ENCODE assay signal across 9 cellular contexts in genomic region chr15:65384505-65384894, GRCh38. TPM values are rescaled to one million over a fixed set of nuclear protein-coding genes. Genes with fewer than 3 reads are reported as not detected.
DNase-seq lines count a peak whose midpoint lies in the region; ATAC-seq and TF ChIP-seq lines count a peak whose summit lies in the region.
"Had no signal": no experiment of that assay in that cellular context is flagged by ENCODE, and none has a peak within 500 bp of the region (broad histone marks: within the 10 kb centered on the region; RNA-seq: fewer than 3 reads in every experiment).

No MANE protein-coding gene starts in this region.

- no peak for DNase-seq in activated naive CD4-positive, alpha-beta T cell treated with anti-CD3 and anti-CD28 coated beads for 36 hours
- DNase-seq in activated naive CD4-positive, alpha-beta T cell treated with anti-CD3 and anti-CD28 coated beads, Interleukin-2, amount 50 U/mL, for 16 hours: no peak
- no peak for DNase-seq in WTC11 (ENCODE audit: low spot score)
- no peak for DNase-seq in hepatocyte (ENCODE audit: low spot score)
- no peak for DNase-seq in thyroid gland
- DNase-seq in superior temporal gyrus (ENCODE audit: extremely low spot score): no peak
- DNase-seq in NCI-H2171 (lab: John Stamatoyannopoulos, UW): no peak

- no peaks in the 10 kb centered on the region for H3K27me3 ChIP-seq in hepatocyte
- H3K27me3 ChIP-seq in thyroid gland: no peaks in the 10 kb centered on the region

- H3K4me2 ChIP-seq in hepatocyte: peak overlapping the region; percentile 67

- no peaks in the 10 kb centered on the region for H3K36me3 ChIP-seq in hepatocyte (replicated peaks; ENCODE audit: insufficient read depth, low read depth)
- no peaks in the 10 kb centered on the region for H3K36me3 ChIP-seq in thyroid gland

- no peaks in the 10 kb centered on the region for H3K79me2 ChIP-seq in hepatocyte

- TF ChIP-seq CTCF in WTC11 (IDR thresholded peaks at IDR 0.05) (no peak), hepatocyte (IDR thresholded peaks at IDR 0.05; ENCODE audit: poor library complexity) (no peak), thyroid gland (IDR thresholded peaks at IDR 0.05) (no peak)

- no peaks in the 10 kb centered on the region for H3K36me3 Mint-ChIP-seq in activated naive CD4-positive, alpha-beta T cell treated with anti-CD3 and anti-CD28 coated beads for 36 hours (ENCODE audit: low read depth)
- H3K36me3 Mint-ChIP-seq in WTC11: peaks cover 10% of the 10 kb centered on the region; the same call in 1 of the 2 replicates

- no peak for TF ChIP-seq POLR2A in thyroid gland (IDR thresholded peaks at IDR 0.05)

- intact Hi-C loops in activated naive CD4-positive, alpha-beta T cell treated with anti-CD3 and anti-CD28 coated beads for 36 hours (cut with micrococcal nuclease): loop anchor here (2.0 kb wide), 1 partner anchor 200 kb away; the partner anchor contains the start of gene CLPX
- intact Hi-C loops in thyroid gland (cut with DNase I): loop anchor here (2.0 kb wide), 1 partner anchor 68 kb away; no protein-coding TSS in a partner anchor

- CTCF ChIA-PET in activated naive CD4-positive, alpha-beta T cell treated with anti-CD3 and anti-CD28 coated beads for 36 hours (lab: Charles Lee): interaction anchor here (0.6 to 3.3 kb wide), 19 partner anchors 8 to 1683 kb away, joined by 3 to 96 read pairs (median 6); partner anchors contain the start of gene RNU5B-1
- CTCF ChIA-PET in WTC11 (lab: Charles Lee): interaction anchor here (0.5 to 9.4 kb wide), 32 partner anchors 8 to 332 kb away, joined by 3 to 175 read pairs (median 6); partner anchors contain the start of genes CLPX, HACD3, PARP16 and RNU5B-1

- no peak overlapping the region for H3K4me3 ChIP-seq in hepatocyte
- no peak overlapping the region for H3K4me3 ChIP-seq in thyroid gland (replicated peaks in 1 of 3)

- 75% methylated on average over 4 of the region's 4 CpGs for WGBS in hepatocyte (ENCODE audit: low lambda C conversion rate, missing lambda C conversion rate)
- 57 to 62% methylated on average over 4 of the region's 4 CpGs for WGBS in thyroid gland, 2 donors

- H3K4me3 Mint-ChIP-seq in activated naive CD4-positive, alpha-beta T cell treated with anti-CD3 and anti-CD28 coated beads for 36 hours: peak overlapping the region; percentile 83
- peak overlapping the region; percentile 60; the same call in 1 of the 2 replicates for H3K4me3 Mint-ChIP-seq in WTC11

- H3K27ac Mint-ChIP-seq in activated naive CD4-positive, alpha-beta T cell treated with anti-CD3 and anti-CD28 coated beads for 36 hours: no peak overlapping the region
- no peak overlapping the region for H3K27ac Mint-ChIP-seq in WTC11

- ATAC-seq in WTC11 (peak; percentile 1; the same call in 1 of the 2 replicates), GM19023 (IDR thresholded peaks at IDR 0.05; ENCODE audit: unreplicated experiment) (no peak)

- H3K4me1 ChIP-seq in hepatocyte (ENCODE audit: insufficient read depth): peaks cover 6% of the 10 kb centered on the region
- peaks cover 9 to 16% of the 10 kb centered on the region in 2 donors for H3K4me1 ChIP-seq in thyroid gland

- no peaks in the 10 kb centered on the region for H3K9me2 ChIP-seq in hepatocyte (replicated peaks; ENCODE audit: insufficient read depth)

- POLR2A ChIA-PET in WTC11 (lab: Charles Lee): interaction anchor here (0.6 to 1.1 kb wide), 4 partner anchors 16 to 80 kb away, joined by 3 to 5 read pairs (median 4); partner anchors contain the start of gene RNU5B-1

- no peak overlapping the region for H2AFZ ChIP-seq in hepatocyte

- H3K9me3 ChIP-seq in hepatocyte (ENCODE audit: low read depth): no peaks in the 10 kb centered on the region
- H3K9me3 ChIP-seq in thyroid gland: no peaks in the 10 kb centered on the region

- H3K27me3 Mint-ChIP-seq in activated naive CD4-positive, alpha-beta T cell treated with anti-CD3 and anti-CD28 coated beads for 36 hours (ENCODE audit: low read depth): peaks cover 11% of the 10 kb centered on the region
- H3K27me3 Mint-ChIP-seq in WTC11 (ENCODE audit: low read depth): peaks cover 8% of the 10 kb centered on the region

- H3K4me1 Mint-ChIP-seq in activated naive CD4-positive, alpha-beta T cell treated with anti-CD3 and anti-CD28 coated beads for 36 hours (ENCODE audit: low read depth): peaks cover 11% of the 10 kb centered on the region
- H3K4me1 Mint-ChIP-seq in WTC11: peaks cover 27% of the 10 kb centered on the region

- no peaks in the 10 kb centered on the region for H4K20me1 ChIP-seq in hepatocyte (ENCODE audit: insufficient read depth, poor library complexity, severe bottlenecking)

- H3K27ac ChIP-seq in hepatocyte (no peak overlapping the region), thyroid gland (peak overlapping the region in 2 of 3 donors; percentile 16 to 38)

- H3K9me3 Mint-ChIP-seq in activated naive CD4-positive, alpha-beta T cell treated with anti-CD3 and anti-CD28 coated beads for 36 hours: no peaks in the 10 kb centered on the region
- no peaks in the 10 kb centered on the region for H3K9me3 Mint-ChIP-seq in WTC11

TF ChIP-seq in WTC11, 78 proteins besides CTCF, POLR2A, EP300 and RAD21 (continues in another document):
- TF ChIP-seq JUN (CRISPR knock-in tag; IDR thresholded peaks at IDR 0.05) (no peak), ATF3 (CRISPR knock-in tag; conservative IDR thresholded peaks at IDR 0.05) (no peak), FOXK1 (CRISPR knock-in tag; IDR thresholded peaks at IDR 0.05) (no peak), RORB (CRISPR knock-in tag; IDR thresholded peaks at IDR 0.05) (no peak), MLX (CRISPR knock-in tag; IDR thresholded peaks at IDR 0.05) (no peak), ZMAT4 (CRISPR knock-in tag; IDR thresholded peaks at IDR 0.05) (no peak), OVOL2 (CRISPR knock-in tag; IDR thresholded peaks at IDR 0.05; ENCODE audit: borderline replicate concordance) (no peak), ZNF232 (CRISPR knock-in tag; IDR thresholded peaks at IDR 0.05) (no peak), MYBL2 (CRISPR knock-in tag; IDR thresholded peaks at IDR 0.05) (no peak), IRF1 (CRISPR knock-in tag; IDR thresholded peaks at IDR 0.05) (no peak), ZNF671 (CRISPR knock-in tag; IDR thresholded peaks at IDR 0.05) (no peak), AFF4 (CRISPR knock-in tag; IDR thresholded peaks at IDR 0.05; ENCODE audit: borderline replicate concordance) (no peak), NFE2L1 (CRISPR knock-in tag; IDR thresholded peaks at IDR 0.05) (no peak), SMAD4 (CRISPR knock-in tag; IDR thresholded peaks at IDR 0.05) (no peak)

RNA-seq across cellular contexts. Expression of gene IGDCC3, which starts 6.7 kb away (rescaled TPM):
- not detected for total RNA-seq in activated naive CD4-positive, alpha-beta T cell treated with anti-CD3 and anti-CD28 coated beads for 36 hours
- 49.2 to 53.5 TPM (median 53.5 TPM) in 3 replicates for total RNA-seq in WTC11 (2021)
- total RNA-seq in hepatocyte: 8.1 and 15.1 TPM in 2 replicates
- polyA plus RNA-seq in hepatocyte: 14.8 and 33.0 TPM in 2 replicates
- 1 to 10 TPM in 1 of 4 donors, under 1 TPM in 3; 0.22 to 1.5 (median 0.61) TPM for total RNA-seq in thyroid gland
- total RNA-seq: omental fat pad had no signal

RNA-seq across cellular contexts. Expression of gene IGDCC4, which starts 38.2 kb away (rescaled TPM):
- under 1 TPM; 0.17 to 0.41 TPM for total RNA-seq in activated naive CD4-positive, alpha-beta T cell treated with anti-CD3 and anti-CD28 coated beads for 36 hours
- total RNA-seq in WTC11 (2021) (14.5 to 15.6 TPM (median 15.3 TPM) in 3 replicates), hepatocyte (9.7 and 12.9 TPM in 2 replicates), thyroid gland (10 to 100 TPM in 3 of 4 donors, 1 to 10 TPM in 1; 4.6 to 15.9 (median 10.6) TPM)
- 11.8 and 14.9 TPM in 2 replicates for polyA plus RNA-seq in hepatocyte
